Comparison of ENCODE assay signal across 21 cellular contexts in the genomic region with DNA sequence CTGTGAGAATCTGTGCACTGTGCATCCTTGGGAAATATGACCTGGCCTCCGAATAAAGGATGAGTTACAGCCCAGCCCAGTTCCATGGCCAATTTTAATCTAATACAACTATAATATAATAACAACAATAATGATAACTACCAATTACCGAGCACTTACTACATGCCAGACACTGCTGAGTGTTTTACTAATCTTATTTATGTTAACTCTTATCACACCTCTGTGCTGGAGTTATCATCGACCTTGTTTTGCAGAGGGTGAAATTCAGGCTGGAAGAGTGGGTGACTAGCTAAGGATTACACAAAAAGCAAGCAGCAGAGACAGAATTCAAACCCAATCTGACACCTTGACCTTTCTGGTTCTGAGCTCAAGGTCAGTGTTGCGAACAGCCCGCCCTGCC.
DNase-seq lines count a peak whose midpoint lies in the region; ATAC-seq and TF ChIP-seq lines count a peak whose summit lies in the region.
"Had no signal": no experiment of that assay in that cellular context is flagged by ENCODE, and none has a peak within 500 bp of the region (broad histone marks: within the 10 kb centered on the region; RNA-seq: fewer than 3 reads in every experiment).

No MANE protein-coding gene starts in this region.

- H3K4me3 Mint-ChIP-seq in nephron = no peak overlapping the region
- H3K4me3 Mint-ChIP-seq: activated T-cell treated with anti-CD3 and anti-CD28 coated beads, Interleukin-2, amount 50 U/mL, for 72 hours; WTC11 had no signal

- no peak for TF ChIP-seq POLR2A in esophagus muscularis mucosa (IDR thresholded peaks at IDR 0.05; ENCODE audit: low read depth)
- no peak for TF ChIP-seq POLR2A in upper lobe of left lung (IDR thresholded peaks at IDR 0.05)

- no peak for TF ChIP-seq CTCF in esophagus muscularis mucosa (IDR thresholded peaks at IDR 0.05)
- no peak for TF ChIP-seq CTCF in nephron (IDR thresholded peaks at IDR 0.05; ENCODE audit: unreplicated experiment in 3 of 3)
- TF ChIP-seq CTCF in upper lobe of left lung (IDR thresholded peaks at IDR 0.05) = no peak

- H3K4me1 Mint-ChIP-seq in nephron = peaks cover 52% of the 10 kb centered on the region

- no peaks in the 10 kb centered on the region for H3K36me3 Mint-ChIP-seq in nephron (ENCODE audit: low read depth)
- H3K36me3 Mint-ChIP-seq: WTC11 had no signal

- peaks cover 5% of the 10 kb centered on the region for H3K27me3 Mint-ChIP-seq in nephron (ENCODE audit: low read depth)

- H3K9me3 ChIP-seq in esophagus muscularis mucosa (no peaks in the 10 kb centered on the region), upper lobe of left lung (no peaks in the 10 kb centered on the region)
- H3K9me3 ChIP-seq: body of pancreas, MG63, neutrophil had no signal

- peak overlapping the region in 2 of 3 experiments; percentile 45 to 56 for H3K27ac Mint-ChIP-seq in nephron
- H3K27ac Mint-ChIP-seq: activated T-cell treated with anti-CD3 and anti-CD28 coated beads, Interleukin-2, amount 50 U/mL, for 72 hours; WTC11 had no signal

- H3K4me1 ChIP-seq in esophagus muscularis mucosa (peaks cover 66 to 86% (median 73%) of the 10 kb centered on the region in 4 donors), upper lobe of left lung (peaks cover 39 to 50% (median 43%) of the 10 kb centered on the region in 4 donors)

- no peaks in the 10 kb centered on the region for H3K36me3 ChIP-seq in esophagus muscularis mucosa
- no peaks in the 10 kb centered on the region for H3K36me3 ChIP-seq in upper lobe of left lung
- H3K36me3 ChIP-seq: neutrophil had no signal

- WGBS in esophagus muscularis mucosa = 60% methylated on average over 5 of the region's 5 CpGs
- 60 to 63% methylated on average over 5 of the region's 5 CpGs for WGBS in upper lobe of left lung, 2 donors

- H3K9me3 Mint-ChIP-seq in nephron = no peaks in the 10 kb centered on the region
- H3K9me3 Mint-ChIP-seq: activated T-cell treated with anti-CD3 and anti-CD28 coated beads, Interleukin-2, amount 50 U/mL, for 72 hours; WTC11 had no signal

- intact Hi-C loops in esophagus muscularis mucosa (cut with DNase I) = no loop called here

- H3K27me3 ChIP-seq in esophagus muscularis mucosa (no peaks in the 10 kb centered on the region), upper lobe of left lung (no peaks in the 10 kb centered on the region)
- H3K27me3 ChIP-seq: body of pancreas, MG63, neutrophil had no signal

- ATAC-seq in upper lobe of left lung (ENCODE audit: low FRiP score in 2 of 2) (no peak), GM19395 (IDR thresholded peaks at IDR 0.05; ENCODE audit: unreplicated experiment) (no peak), HG02610 (IDR thresholded peaks at IDR 0.05; ENCODE audit: unreplicated experiment) (no peak)
- ATAC-seq: activated T-cell treated with anti-CD3 and anti-CD28 coated beads, Interleukin-2, amount 50 U/mL, for 72 hours; WTC11 had no signal

- peak overlapping the region; percentile 26 to 56 (median 46) for H3K27ac ChIP-seq in esophagus muscularis mucosa (replicated peaks in 1 of 4)
- peak overlapping the region in 3 of 4 donors; percentile 31 to 75 (median 56) for H3K27ac ChIP-seq in upper lobe of left lung
- H3K27ac ChIP-seq: neutrophil had no signal

- no peak for TF ChIP-seq EP300 in esophagus muscularis mucosa (IDR thresholded peaks at IDR 0.05)
- TF ChIP-seq EP300 in upper lobe of left lung (IDR thresholded peaks at IDR 0.05) = no peak

- peak; percentile 3 for DNase-seq in NCI-H1105 treated with DMSO at 0.1 percent for 48 hours (lab: John Stamatoyannopoulos, UW)
- no peak for DNase-seq in NCI-H1105 (lab: John Stamatoyannopoulos, UW)
- no peak for DNase-seq in esophagus muscularis mucosa (ENCODE audit: extremely low spot score)
- DNase-seq in upper lobe of left lung = no peak
- no peak for DNase-seq in GM03348 (ENCODE audit: low spot score)
- DNase-seq: 8988T; activated naive CD4-positive, alpha-beta T cell; activated T-cell treated with anti-CD3 and anti-CD28 coated beads, Interleukin-2, amount 50 U/mL, for 72 hours; KG1; MG63; NCI-H146; NCI-H510A; NK-92 treated with Interleukin-12 subunit alpha and Interleukin-12 subunit beta, amount 100 ng/mL, for 24 hours; small intestine; stimulated activated CD4-positive, alpha-beta T cell treated with anti-CD3 and anti-CD28 coated beads, Interleukin-1b, Interleukin-23, amount 100 ng/mL, for 48 hours had no signal

- H3K4me3 ChIP-seq in esophagus muscularis mucosa = no peak overlapping the region
- no peak overlapping the region for H3K4me3 ChIP-seq in upper lobe of left lung
- H3K4me3 ChIP-seq: body of pancreas, MG63 had no signal
